ENCODE assay signal across 8 cellular contexts in genomic region chr4:168631241-168632151, GRCh38.
DNase-seq lines count a peak whose midpoint lies in the region; ATAC-seq and TF ChIP-seq lines count a peak whose summit lies in the region.

No MANE protein-coding gene starts in this region.

- no peak for TF ChIP-seq EP300 in sigmoid colon (IDR thresholded peaks at IDR 0.05)

- no peak overlapping the region for H3K27ac ChIP-seq in body of pancreas
- H3K27ac ChIP-seq in iPS-18a (ENCODE audit: low read length), result no peak overlapping the region
- H3K27ac ChIP-seq in sigmoid colon, result peak overlapping the region; percentile 70 to 93 (median 83)

- no peaks in the 10 kb centered on the region for H3K9me3 ChIP-seq in body of pancreas
- no peaks in the 10 kb centered on the region for H3K9me3 ChIP-seq in iPS-18a (ENCODE audit: control insufficient read depth, low read depth, low read length)
- H3K9me3 ChIP-seq in sigmoid colon, result no peaks in the 10 kb centered on the region

- H3K36me3 ChIP-seq in body of pancreas (replicated peaks in 1 of 2; ENCODE audit: insufficient read depth in 1 of 2, low read depth in 2 of 2) (no peaks in the 10 kb centered on the region), iPS-18a (ENCODE audit: control insufficient read depth, low read depth, low read length) (no peaks in the 10 kb centered on the region), sigmoid colon (no peaks in the 10 kb centered on the region)

- no peak overlapping the region for H3K4me3 Mint-ChIP-seq in activated T-helper 2 cell treated with anti-CD3 and anti-CD28 coated beads, Interferon-gamma antibody, Interleukin-2, Interleukin-4, amounts not matched to agents 10 μg/mL and 5 μg/mL and 100 μg/mL, durations not matched to agents 14 hours and 24 hours and 36 hours (ENCODE audit: low read depth)

- H3K27ac Mint-ChIP-seq in activated T-helper 2 cell treated with anti-CD3 and anti-CD28 coated beads, Interferon-gamma antibody, Interleukin-2, Interleukin-4, amounts not matched to agents 10 μg/mL and 5 μg/mL and 100 μg/mL, durations not matched to agents 14 hours and 24 hours and 36 hours, result no peak overlapping the region

- no peaks in the 10 kb centered on the region for H3K36me3 Mint-ChIP-seq in activated T-helper 2 cell treated with anti-CD3 and anti-CD28 coated beads, Interferon-gamma antibody, Interleukin-2, Interleukin-4, amounts not matched to agents 10 μg/mL and 5 μg/mL and 100 μg/mL, durations not matched to agents 14 hours and 24 hours and 36 hours (ENCODE audit: low read depth)

- TF ChIP-seq POLR2A in body of pancreas (IDR thresholded peaks at IDR 0.05), result no peak
- TF ChIP-seq POLR2A in sigmoid colon (IDR thresholded peaks at IDR 0.05), result no peak

- DNase-seq in NCI-H748 (lab: John Stamatoyannopoulos, UW; ENCODE audit: unreplicated experiment), result peak; percentile 55
- DNase-seq in NCI-H748 treated with DMSO at 0.1 percent for 48 hours (lab: John Stamatoyannopoulos, UW), result no peak
- DNase-seq in NCI-H1694 (lab: John Stamatoyannopoulos, UW), result peak; percentile 12
- peak; percentile 47 to 70 (median 52) for DNase-seq in body of pancreas
- DNase-seq in sigmoid colon, result peak; percentile 86
- DNase-seq in activated T-helper 2 cell treated with anti-CD3 and anti-CD28 coated beads, Interferon-gamma antibody, Interleukin-2, Interleukin-4, amounts not matched to agents 10 μg/mL and 5 μg/mL and 100 μg/mL, durations not matched to agents 14 hours and 24 hours and 36 hours (ENCODE audit: low spot score), result no peak
- no peak for DNase-seq in stimulated activated CD4-positive, alpha-beta T cell treated with anti-CD3 and anti-CD28 coated beads, Interleukin-12 subunit alpha, Interleukin-12 subunit beta, amount 100 ng/mL, for 4 hours

- intact Hi-C loops in body of pancreas (cut with DNase I), result no loop called here
- intact Hi-C loops in sigmoid colon (cut with DNase I), result loop anchor here (2.0 to 10.0 kb wide), 2 partner anchors 43 to 203 kb away; no protein-coding TSS in a partner anchor
- intact Hi-C loops in activated T-helper 2 cell treated with anti-CD3 and anti-CD28 coated beads, Interferon-gamma antibody, Interleukin-2, Interleukin-4, amounts not matched to agents 10 μg/mL and 5 μg/mL and 100 μg/mL, durations not matched to agents 14 hours and 24 hours and 36 hours (cut with micrococcal nuclease), result loop anchor here (5.0 to 10.0 kb wide), 2 partner anchors 117 to 186 kb away; no protein-coding TSS in a partner anchor

- ATAC-seq in body of pancreas, result peak; percentile 84

- H3K27me3 Mint-ChIP-seq in activated T-helper 2 cell treated with anti-CD3 and anti-CD28 coated beads, Interferon-gamma antibody, Interleukin-2, Interleukin-4, amounts not matched to agents 10 μg/mL and 5 μg/mL and 100 μg/mL, durations not matched to agents 14 hours and 24 hours and 36 hours (ENCODE audit: low read depth), result peaks cover 70% of the 10 kb centered on the region

- H3K27me3 ChIP-seq in body of pancreas (no peaks in the 10 kb centered on the region), iPS-18a (ENCODE audit: control insufficient read depth, insufficient read depth, low read length) (peaks cover 17% of the 10 kb centered on the region), sigmoid colon (no peaks in the 10 kb centered on the region)

- H3K9ac ChIP-seq in iPS-18a (ENCODE audit: low read length), result peak overlapping the region; percentile 57

- 1 to 3% methylated on average over 36 to 54 of the region's 54 CpGs for WGBS in body of pancreas, 2 donors
- 1% methylated on average over 54 of the region's 54 CpGs for WGBS in sigmoid colon, 2 donors

- H3K4me1 Mint-ChIP-seq in activated T-helper 2 cell treated with anti-CD3 and anti-CD28 coated beads, Interferon-gamma antibody, Interleukin-2, Interleukin-4, amounts not matched to agents 10 μg/mL and 5 μg/mL and 100 μg/mL, durations not matched to agents 14 hours and 24 hours and 36 hours (ENCODE audit: low read depth), result peaks cover 15% of the 10 kb centered on the region

- H3K4me3 ChIP-seq in body of pancreas, result peak overlapping the region in 1 of 2 donors; percentile 28
- peak overlapping the region; percentile 77 for H3K4me3 ChIP-seq in iPS-18a (ENCODE audit: low read length)
- peak overlapping the region; percentile 51 to 65 (median 60) for H3K4me3 ChIP-seq in sigmoid colon

- H3K4me1 ChIP-seq in body of pancreas (peaks cover 14% of the 10 kb centered on the region), iPS-18a (ENCODE audit: control insufficient read depth, low read depth, low read length) (peaks cover 27% of the 10 kb centered on the region), sigmoid colon (peaks cover 0 to 46% (median 39%) of the 10 kb centered on the region in 4 donors)

- H3K9me3 Mint-ChIP-seq in activated T-helper 2 cell treated with anti-CD3 and anti-CD28 coated beads, Interferon-gamma antibody, Interleukin-2, Interleukin-4, amounts not matched to agents 10 μg/mL and 5 μg/mL and 100 μg/mL, durations not matched to agents 14 hours and 24 hours and 36 hours, result no peaks in the 10 kb centered on the region

- TF ChIP-seq CTCF in body of pancreas (IDR thresholded peaks at IDR 0.05), result peak in 4 of 7 experiments; percentile 23 to 51 (median 38)
- peak; percentile 38 to 67 (median 56) for TF ChIP-seq CTCF in sigmoid colon (IDR thresholded peaks at IDR 0.05)

Comparison
In these comparisons a context has a peak if more than half of its experiments do, and no peak if none do; other contexts are left out.
1. DNase-seq: peak in NCI-H748 (single experiment), NCI-H1694 (single experiment), body of pancreas (4 of 4) and sigmoid colon (single experiment); none in NCI-H748 treated with DMSO at 0.1 percent for 48 hours (single experiment), activated T-helper 2 cell treated with anti-CD3 and anti-CD28 coated beads, Interferon-gamma antibody, Interleukin-2, Interleukin-4, amounts not matched to agents 10 μg/mL and 5 μg/mL and 100 μg/mL, durations not matched to agents 14 hours and 24 hours and 36 hours (single experiment) and stimulated activated CD4-positive, alpha-beta T cell treated with anti-CD3 and anti-CD28 coated beads, Interleukin-12 subunit alpha, Interleukin-12 subunit beta, amount 100 ng/mL, for 4 hours (single experiment).
2. H3K27ac ChIP-seq: peak in sigmoid colon (4 of 4); none in body of pancreas (0 of 4) and iPS-18a (single experiment).